1 cellular context compared by ENCODE assay signal in the genomic region with DNA sequence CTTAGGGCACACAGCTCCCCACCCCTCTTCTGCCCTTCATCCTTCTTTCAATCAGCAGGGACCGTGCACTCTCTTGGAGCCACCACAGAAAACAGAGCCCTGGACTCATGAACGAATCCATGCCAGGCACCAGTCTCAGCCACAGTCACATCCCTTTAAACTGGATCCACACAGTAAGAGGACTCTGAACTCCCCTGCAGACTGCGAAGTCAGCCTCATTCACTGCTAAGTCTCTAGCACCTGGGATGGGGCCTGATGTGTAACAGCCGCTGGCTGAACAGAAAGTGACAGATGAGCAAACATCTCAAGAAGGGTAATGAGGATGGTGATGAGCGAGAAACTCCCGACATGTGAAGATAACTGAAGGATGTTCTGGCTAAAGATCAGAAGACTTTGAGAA.
TF ChIP-seq lines count a peak whose summit lies in the region.

No MANE protein-coding gene starts in this region.

TF ChIP-seq in SK-N-SH treated with all-trans-retinoic acid at 6 μM for 48 hours, 23 proteins besides CTCF, POLR2A, EP300 and RAD21 (continued from another document):
- TF ChIP-seq, protein P1, sequence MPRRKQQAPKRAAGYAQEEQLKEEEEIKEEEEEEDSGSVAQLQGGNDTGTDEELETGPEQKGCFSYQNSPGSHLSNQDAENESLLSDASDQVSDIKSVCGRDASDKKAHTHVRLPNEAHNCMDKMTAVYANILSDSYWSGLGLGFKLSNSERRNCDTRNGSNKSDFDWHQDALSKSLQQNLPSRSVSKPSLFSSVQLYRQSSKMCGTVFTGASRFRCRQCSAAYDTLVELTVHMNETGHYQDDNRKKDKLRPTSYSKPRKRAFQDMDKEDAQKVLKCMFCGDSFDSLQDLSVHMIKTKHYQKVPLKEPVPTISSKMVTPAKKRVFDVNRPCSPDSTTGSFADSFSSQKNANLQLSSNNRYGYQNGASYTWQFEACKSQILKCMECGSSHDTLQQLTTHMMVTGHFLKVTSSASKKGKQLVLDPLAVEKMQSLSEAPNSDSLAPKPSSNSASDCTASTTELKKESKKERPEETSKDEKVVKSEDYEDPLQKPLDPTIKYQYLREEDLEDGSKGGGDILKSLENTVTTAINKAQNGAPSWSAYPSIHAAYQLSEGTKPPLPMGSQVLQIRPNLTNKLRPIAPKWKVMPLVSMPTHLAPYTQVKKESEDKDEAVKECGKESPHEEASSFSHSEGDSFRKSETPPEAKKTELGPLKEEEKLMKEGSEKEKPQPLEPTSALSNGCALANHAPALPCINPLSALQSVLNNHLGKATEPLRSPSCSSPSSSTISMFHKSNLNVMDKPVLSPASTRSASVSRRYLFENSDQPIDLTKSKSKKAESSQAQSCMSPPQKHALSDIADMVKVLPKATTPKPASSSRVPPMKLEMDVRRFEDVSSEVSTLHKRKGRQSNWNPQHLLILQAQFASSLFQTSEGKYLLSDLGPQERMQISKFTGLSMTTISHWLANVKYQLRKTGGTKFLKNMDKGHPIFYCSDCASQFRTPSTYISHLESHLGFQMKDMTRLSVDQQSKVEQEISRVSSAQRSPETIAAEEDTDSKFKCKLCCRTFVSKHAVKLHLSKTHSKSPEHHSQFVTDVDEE (CRISPR knock-in tag; IDR thresholded peaks at IDR 0.05), result no peak
- TF ChIP-seq GLIS3 (CRISPR knock-in tag; IDR thresholded peaks at IDR 0.05) (no peak), ZC3H10 (CRISPR knock-in tag; IDR thresholded peaks at IDR 0.05) (no peak), TCF4 (CRISPR knock-in tag; IDR thresholded peaks at IDR 0.05; ENCODE audit: borderline replicate concordance) (no peak), TOX (CRISPR knock-in tag; IDR thresholded peaks at IDR 0.05; ENCODE audit: borderline replicate concordance) (no peak), ZNF565 (CRISPR knock-in tag; conservative IDR thresholded peaks at IDR 0.05; ENCODE audit: low read depth) (no peak), ARNTL (CRISPR knock-in tag; IDR thresholded peaks at IDR 0.05; ENCODE audit: borderline replicate concordance, low read depth) (no peak)
- TF ChIP-seq, protein P2, sequence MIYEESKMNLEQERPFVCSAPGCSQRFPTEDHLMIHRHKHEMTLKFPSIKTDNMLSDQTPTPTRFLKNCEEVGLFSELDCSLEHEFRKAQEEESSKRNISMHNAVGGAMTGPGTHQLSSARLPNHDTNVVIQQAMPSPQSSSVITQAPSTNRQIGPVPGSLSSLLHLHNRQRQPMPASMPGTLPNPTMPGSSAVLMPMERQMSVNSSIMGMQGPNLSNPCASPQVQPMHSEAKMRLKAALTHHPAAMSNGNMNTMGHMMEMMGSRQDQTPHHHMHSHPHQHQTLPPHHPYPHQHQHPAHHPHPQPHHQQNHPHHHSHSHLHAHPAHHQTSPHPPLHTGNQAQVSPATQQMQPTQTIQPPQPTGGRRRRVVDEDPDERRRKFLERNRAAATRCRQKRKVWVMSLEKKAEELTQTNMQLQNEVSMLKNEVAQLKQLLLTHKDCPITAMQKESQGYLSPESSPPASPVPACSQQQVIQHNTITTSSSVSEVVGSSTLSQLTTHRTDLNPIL (CRISPR knock-in tag; IDR thresholded peaks at IDR 0.05; ENCODE audit: low read depth), result no peak
- TF ChIP-seq, protein P3, sequence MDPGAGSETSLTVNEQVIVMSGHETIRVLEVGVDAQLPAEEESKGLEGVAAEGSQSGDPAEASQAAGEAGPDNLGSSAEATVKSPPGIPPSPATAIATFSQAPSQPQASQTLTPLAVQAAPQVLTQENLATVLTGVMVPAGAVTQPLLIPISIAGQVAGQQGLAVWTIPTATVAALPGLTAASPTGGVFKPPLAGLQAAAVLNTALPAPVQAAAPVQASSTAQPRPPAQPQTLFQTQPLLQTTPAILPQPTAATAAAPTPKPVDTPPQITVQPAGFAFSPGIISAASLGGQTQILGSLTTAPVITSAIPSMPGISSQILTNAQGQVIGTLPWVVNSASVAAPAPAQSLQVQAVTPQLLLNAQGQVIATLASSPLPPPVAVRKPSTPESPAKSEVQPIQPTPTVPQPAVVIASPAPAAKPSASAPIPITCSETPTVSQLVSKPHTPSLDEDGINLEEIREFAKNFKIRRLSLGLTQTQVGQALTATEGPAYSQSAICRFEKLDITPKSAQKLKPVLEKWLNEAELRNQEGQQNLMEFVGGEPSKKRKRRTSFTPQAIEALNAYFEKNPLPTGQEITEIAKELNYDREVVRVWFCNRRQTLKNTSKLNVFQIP (CRISPR knock-in tag; IDR thresholded peaks at IDR 0.05; ENCODE audit: borderline replicate concordance, low read depth), result no peak
